In the genomic region with DNA sequence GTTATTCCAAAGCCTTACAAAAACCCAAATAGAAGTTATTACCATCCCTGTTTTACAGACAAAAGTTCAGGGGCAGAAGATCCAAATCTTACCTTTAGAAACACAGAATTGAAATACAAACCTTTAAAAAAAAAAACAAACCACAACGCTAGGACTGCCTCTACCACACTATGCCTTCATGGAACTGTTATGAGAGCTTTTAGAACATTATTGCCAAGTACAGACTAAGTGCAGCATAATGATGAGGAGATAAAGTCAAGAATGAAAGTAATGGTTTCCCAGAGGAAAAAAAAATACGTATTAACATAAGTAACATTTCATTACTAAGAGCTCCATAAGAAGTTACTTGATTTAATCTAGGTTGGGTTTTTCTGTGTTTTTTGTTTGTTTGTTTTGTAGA, we compare ENCODE assay signal across 19 cellular contexts. TPM values are rescaled to one million over a fixed set of nuclear protein-coding genes. Genes with fewer than 3 reads are reported as not detected.
DNase-seq lines count a peak whose midpoint lies in the region; ATAC-seq and TF ChIP-seq lines count a peak whose summit lies in the region.
"Had no signal": no experiment of that assay in that cellular context is flagged by ENCODE, and none has a peak within 500 bp of the region (broad histone marks: within the 10 kb centered on the region; RNA-seq: fewer than 3 reads in every experiment).

No MANE protein-coding gene starts in this region.

- no TSS peak for BruUV-seq in PC-9 (replicated peaks; lab: Mats Ljungman, UMichigan)

- H3K9me2 ChIP-seq in PC-9 (ENCODE audit: insufficient read depth), result no peaks in the 10 kb centered on the region

- peaks cover 26% of the 10 kb centered on the region for H3F3A ChIP-seq in PC-9 (ENCODE audit: insufficient read depth, low read depth)

- no peak overlapping the region for H3K4me2 ChIP-seq in PC-9

- H3K4me1 Mint-ChIP-seq in brain, result peaks cover 85% of the 10 kb centered on the region
- peaks cover 69% of the 10 kb centered on the region for H3K4me1 Mint-ChIP-seq in osteocyte (ENCODE audit: unreplicated experiment)

- H4K20me1 ChIP-seq in PC-9 (ENCODE audit: insufficient read depth), result no peaks in the 10 kb centered on the region

- H3K27ac ChIP-seq in PC-9 (peak overlapping the region; percentile 84), body of pancreas (no peak overlapping the region)
- H3K27ac ChIP-seq: 22Rv1, Peyer's patch had no signal

- H3K9me3 Mint-ChIP-seq in brain, result peaks cover 0 to 3% (median 0%) of the 10 kb centered on the region in 5 experiments
- H3K9me3 Mint-ChIP-seq in osteocyte (ENCODE audit: unreplicated experiment), result no peaks in the 10 kb centered on the region

- H3K4me3 ChIP-seq in PC-9 (no peak overlapping the region), body of pancreas (no peak overlapping the region)
- H3K4me3 ChIP-seq: HAP-1, Peyer's patch had no signal

- H3K27me3 ChIP-seq in PC-9 (ENCODE audit: insufficient read depth, low read depth) (no peaks in the 10 kb centered on the region), body of pancreas (no peaks in the 10 kb centered on the region)
- H3K27me3 ChIP-seq: Peyer's patch had no signal

- H3K79me2 ChIP-seq in PC-9 (ENCODE audit: low read depth), result peaks cover 59% of the 10 kb centered on the region

- CTCF ChIA-PET in PC-9 (lab: Charles Lee), result no interaction called here

- no peak for DNase-seq in activated CD4-positive, CD25-positive, alpha-beta regulatory T cell treated with anti-CD3 and anti-CD28 coated beads, Interleukin-2, amount 50 U/mL, for 72 hours
- no peak for DNase-seq in PC-9
- DNase-seq in osteocyte (ENCODE audit: extremely low spot score, unreplicated experiment), result no peak
- no peak for DNase-seq in body of pancreas
- DNase-seq: CD4-positive, alpha-beta memory T cell; DMS79; Kasumi-1; MM.1S; NCI-H1092 treated with DMSO at 0.1 percent for 48 hours; NCI-H524 treated with DMSO at 0.1 percent for 48 hours; Peyer's patch; Right ventricle myocardium superior had no signal

- peak; percentile 49 to 63 for ATAC-seq in activated CD4-positive, CD25-positive, alpha-beta regulatory T cell treated with anti-CD3 and anti-CD28 coated beads, Interleukin-2, amount 50 U/mL, for 24 hours
- ATAC-seq in HG03175 (IDR thresholded peaks at IDR 0.05; ENCODE audit: unreplicated experiment) (no peak), body of pancreas (no peak), HG02798 (IDR thresholded peaks at IDR 0.05; ENCODE audit: poor library complexity, unreplicated experiment) (no peak)

- H3K4me3 Mint-ChIP-seq in brain (peak overlapping the region in 1 of 5 experiments; percentile 31), osteocyte (ENCODE audit: unreplicated experiment) (no peak overlapping the region)
- H3K4me3 Mint-ChIP-seq: B cell had no signal

- H3K4me1 ChIP-seq in PC-9 (replicated peaks; ENCODE audit: insufficient read depth) (peaks cover 46% of the 10 kb centered on the region), body of pancreas (no peaks in the 10 kb centered on the region)
- H3K4me1 ChIP-seq: Peyer's patch had no signal

- H3K36me3 Mint-ChIP-seq in brain (no peaks in the 10 kb centered on the region), osteocyte (ENCODE audit: unreplicated experiment) (peaks cover 2% of the 10 kb centered on the region)

- TF ChIP-seq CTCF in PC-9 (conservative IDR thresholded peaks at IDR 0.05) (no peak), brain (conservative IDR thresholded peaks at IDR 0.05) (no peak), osteocyte (IDR thresholded peaks at IDR 0.05) (no peak), body of pancreas (IDR thresholded peaks at IDR 0.05) (no peak)

- no peaks in the 10 kb centered on the region for H3K27me3 Mint-ChIP-seq in brain
- no peaks in the 10 kb centered on the region for H3K27me3 Mint-ChIP-seq in osteocyte (ENCODE audit: unreplicated experiment)
- H3K27me3 Mint-ChIP-seq: B cell; CD4-positive, alpha-beta memory T cell had no signal

- H3K9me3 ChIP-seq in PC-9 (ENCODE audit: insufficient read depth, low read depth) (no peaks in the 10 kb centered on the region), body of pancreas (no peaks in the 10 kb centered on the region)
- H3K9me3 ChIP-seq: Peyer's patch had no signal

- peak overlapping the region in 4 of 5 experiments; percentile 10 to 91 (median 42) for H3K27ac Mint-ChIP-seq in brain
- H3K27ac Mint-ChIP-seq in osteocyte (ENCODE audit: unreplicated experiment), result peak overlapping the region; percentile 70
- H3K27ac Mint-ChIP-seq: B cell had no signal

- no peak overlapping the region for H2AFZ ChIP-seq in PC-9

- 91 to 95% methylated on average over 2 of the region's 2 CpGs for WGBS in body of pancreas, 2 donors

- H3K36me3 ChIP-seq in PC-9 (ENCODE audit: low read depth) (no peaks in the 10 kb centered on the region), body of pancreas (replicated peaks in 1 of 2; ENCODE audit: insufficient read depth in 1 of 2, low read depth in 2 of 2) (no peaks in the 10 kb centered on the region)
- H3K36me3 ChIP-seq: HAP-1, Peyer's patch had no signal

- intact Hi-C loops in PC-9 (cut with micrococcal nuclease; ENCODE audit: unreplicated experiment) (no loop called here), body of pancreas (cut with DNase I) (no loop called here)

- TF ChIP-seq POLR2A in body of pancreas (IDR thresholded peaks at IDR 0.05), result no peak

- POLR2A ChIA-PET in PC-9 (lab: Charles Lee; ENCODE audit: unreplicated experiment), result no interaction called here

RNA-seq across cellular contexts. Expression of a gene that starts 34.3 kb away (rescaled TPM):
- total RNA-seq in PC-9 (2021), result 9.8 and 12.4 TPM in 2 replicates
- 18.3 TPM for polyA plus RNA-seq in brain (ENCODE audit: insufficient read depth, low read depth, low replicate concordance)
- 64.2 and 66.0 TPM in 2 replicates for total RNA-seq in osteocyte
- 1 to 10 TPM; 1.8 to 2.0 TPM for total RNA-seq in body of pancreas

Comparison
In these comparisons a context has a peak if more than half of its experiments do, and no peak if none do; other contexts are left out.
1. ATAC-seq: peak in activated CD4-positive, CD25-positive, alpha-beta regulatory T cell treated with anti-CD3 and anti-CD28 coated beads, Interleukin-2, amount 50 U/mL, for 24 hours (2 of 2); none in HG03175 (single experiment), body of pancreas (single experiment) and HG02798 (single experiment).